Comparison of ENCODE assay signal across 1 cellular context in the genomic region with DNA sequence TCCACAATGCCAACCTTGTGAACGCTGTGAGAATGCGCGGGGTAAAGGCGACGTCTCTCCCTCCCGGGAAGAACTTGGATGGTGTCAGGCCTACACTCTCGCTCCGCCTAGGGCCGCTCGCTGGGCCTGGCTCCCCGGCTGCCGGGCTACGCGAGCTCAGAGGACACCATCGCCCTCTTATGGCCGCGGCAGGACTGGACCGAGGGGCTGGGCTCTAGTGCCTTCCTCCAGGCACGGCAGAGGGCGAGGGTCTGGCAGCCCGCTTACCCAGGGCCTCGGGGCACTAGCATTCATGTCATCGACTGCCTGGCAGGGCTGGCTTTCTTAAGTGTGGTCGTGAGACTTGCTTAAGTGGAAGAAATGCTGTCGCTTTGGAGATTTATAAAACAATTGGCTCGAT.
TF ChIP-seq lines count a peak whose summit lies in the region.

No MANE protein-coding gene starts in this region.

TF ChIP-seq in liver, 16 proteins besides CTCF, POLR2A, EP300 and RAD21 (continued from another document):
- no peak for TF ChIP-seq HNF4G (IDR thresholded peaks at IDR 0.05)
- no peak for TF ChIP-seq FOXA1 (IDR thresholded peaks at IDR 0.05)
- TF ChIP-seq, protein P1, sequence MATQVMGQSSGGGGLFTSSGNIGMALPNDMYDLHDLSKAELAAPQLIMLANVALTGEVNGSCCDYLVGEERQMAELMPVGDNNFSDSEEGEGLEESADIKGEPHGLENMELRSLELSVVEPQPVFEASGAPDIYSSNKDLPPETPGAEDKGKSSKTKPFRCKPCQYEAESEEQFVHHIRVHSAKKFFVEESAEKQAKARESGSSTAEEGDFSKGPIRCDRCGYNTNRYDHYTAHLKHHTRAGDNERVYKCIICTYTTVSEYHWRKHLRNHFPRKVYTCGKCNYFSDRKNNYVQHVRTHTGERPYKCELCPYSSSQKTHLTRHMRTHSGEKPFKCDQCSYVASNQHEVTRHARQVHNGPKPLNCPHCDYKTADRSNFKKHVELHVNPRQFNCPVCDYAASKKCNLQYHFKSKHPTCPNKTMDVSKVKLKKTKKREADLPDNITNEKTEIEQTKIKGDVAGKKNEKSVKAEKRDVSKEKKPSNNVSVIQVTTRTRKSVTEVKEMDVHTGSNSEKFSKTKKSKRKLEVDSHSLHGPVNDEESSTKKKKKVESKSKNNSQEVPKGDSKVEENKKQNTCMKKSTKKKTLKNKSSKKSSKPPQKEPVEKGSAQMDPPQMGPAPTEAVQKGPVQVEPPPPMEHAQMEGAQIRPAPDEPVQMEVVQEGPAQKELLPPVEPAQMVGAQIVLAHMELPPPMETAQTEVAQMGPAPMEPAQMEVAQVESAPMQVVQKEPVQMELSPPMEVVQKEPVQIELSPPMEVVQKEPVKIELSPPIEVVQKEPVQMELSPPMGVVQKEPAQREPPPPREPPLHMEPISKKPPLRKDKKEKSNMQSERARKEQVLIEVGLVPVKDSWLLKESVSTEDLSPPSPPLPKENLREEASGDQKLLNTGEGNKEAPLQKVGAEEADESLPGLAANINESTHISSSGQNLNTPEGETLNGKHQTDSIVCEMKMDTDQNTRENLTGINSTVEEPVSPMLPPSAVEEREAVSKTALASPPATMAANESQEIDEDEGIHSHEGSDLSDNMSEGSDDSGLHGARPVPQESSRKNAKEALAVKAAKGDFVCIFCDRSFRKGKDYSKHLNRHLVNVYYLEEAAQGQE (IDR thresholded peaks at IDR 0.05): no peak
